In the genomic region with DNA sequence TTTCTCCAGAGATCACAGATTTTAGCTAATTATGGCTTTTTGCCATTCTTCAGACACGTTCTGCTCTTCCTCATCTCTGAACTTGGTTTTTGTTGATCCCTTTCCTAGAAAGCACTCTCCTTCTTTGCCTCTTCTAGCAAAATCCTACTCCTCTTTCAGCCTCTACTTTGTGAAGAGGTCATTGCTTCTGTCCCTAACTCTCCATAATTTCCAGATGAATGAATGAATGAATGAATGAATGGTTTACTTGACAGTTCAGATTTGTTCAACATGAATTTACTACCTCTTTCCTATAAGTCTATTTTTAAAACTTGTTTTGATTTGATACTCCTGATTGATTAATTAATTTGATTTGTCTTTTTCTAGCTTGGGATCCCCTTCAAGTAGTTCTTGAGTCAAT, we compare ENCODE assay signal across 18 cellular contexts.
DNase-seq lines count a peak whose midpoint lies in the region; ATAC-seq and TF ChIP-seq lines count a peak whose summit lies in the region.
"Had no signal": no experiment of that assay in that cellular context is flagged by ENCODE, and none has a peak within 500 bp of the region (broad histone marks: within the 10 kb centered on the region; RNA-seq: fewer than 3 reads in every experiment).

No MANE protein-coding gene starts in this region.

- H3K27ac Mint-ChIP-seq in activated naive CD8-positive, alpha-beta T cell treated with anti-CD3 and anti-CD28 coated beads, Interleukin-2, amount 10 ng/mL, durations not matched to agents 7 days and 5 days = peak overlapping the region; percentile 8
- H3K27ac Mint-ChIP-seq in activated naive CD8-positive, alpha-beta T cell treated with anti-CD3 and anti-CD28 coated beads for 36 hours = no peak overlapping the region
- H3K27ac Mint-ChIP-seq in dendritic cell treated with granulocyte-macrophage colony-stimulating factor and Interleukin-4, amounts not matched to agents 40 ng/mL and 50 ng/mL, for 4 days = peak overlapping the region; percentile 1
- H3K27ac Mint-ChIP-seq: CD4-positive, CD25-positive, alpha-beta regulatory T cell; CD8-positive, alpha-beta T cell; GM23338; H9; HFFc6 had no signal

- H3K9me3 ChIP-seq in HEK293 (ENCODE audit: control insufficient read depth, insufficient read depth, low read depth, low read length) (no peaks in the 10 kb centered on the region), prostate gland (no peaks in the 10 kb centered on the region)
- H3K9me3 ChIP-seq: BE2C, Caco-2 had no signal

- CTCF ChIA-PET in HEK293 (lab: Yijun Ruan, JAX) = interaction anchor here (0.6 to 3.7 kb wide), 20 partner anchors 9 to 425 kb away, joined by 3 to 62 read pairs (median 10); no protein-coding TSS in a partner anchor

- TF ChIP-seq POLR2A in prostate gland (IDR thresholded peaks at IDR 0.05) = no peak

- POLR2A ChIA-PET in activated naive CD8-positive, alpha-beta T cell treated with anti-CD3 and anti-CD28 coated beads, Interleukin-2, amount 10 ng/mL, durations not matched to agents 7 days and 5 days (lab: Charles Lee) = no interaction called here
- POLR2A ChIA-PET in HEK293 (lab: Yijun Ruan, JAX) = no interaction called here

- H3K27me3 Mint-ChIP-seq in activated naive CD8-positive, alpha-beta T cell treated with anti-CD3 and anti-CD28 coated beads, Interleukin-2, amount 10 ng/mL, durations not matched to agents 7 days and 5 days = peaks cover 18% of the 10 kb centered on the region
- H3K27me3 Mint-ChIP-seq in activated naive CD8-positive, alpha-beta T cell treated with anti-CD3 and anti-CD28 coated beads for 36 hours = peaks cover 9% of the 10 kb centered on the region
- no peaks in the 10 kb centered on the region for H3K27me3 Mint-ChIP-seq in dendritic cell treated with granulocyte-macrophage colony-stimulating factor and Interleukin-4, amounts not matched to agents 40 ng/mL and 50 ng/mL, for 4 days

- H3K27me3 ChIP-seq in prostate gland (replicated peaks; ENCODE audit: insufficient read depth) = no peaks in the 10 kb centered on the region
- H3K27me3 ChIP-seq: BE2C had no signal

- intact Hi-C loops in dendritic cell treated with granulocyte-macrophage colony-stimulating factor and Interleukin-4, amounts not matched to agents 40 ng/mL and 50 ng/mL, for 4 days (cut with micrococcal nuclease) = no loop called here
- intact Hi-C loops in prostate gland (cut with DNase I) = no loop called here

- no peak for TF ChIP-seq CTCF in HEK293 (tag by site-specific recombination; IDR thresholded peaks at IDR 0.05)
- TF ChIP-seq CTCF in prostate gland (IDR thresholded peaks at IDR 0.05) = no peak

- H3K4me1 ChIP-seq in HEK293 (ENCODE audit: control insufficient read depth, insufficient read depth, low read length) (peaks cover 14% of the 10 kb centered on the region; the same call in 1 of the 2 replicates), prostate gland (replicated peaks) (no peaks in the 10 kb centered on the region)
- H3K4me1 ChIP-seq: Caco-2 had no signal

- peaks cover 2% of the 10 kb centered on the region for H3K4me1 Mint-ChIP-seq in activated naive CD8-positive, alpha-beta T cell treated with anti-CD3 and anti-CD28 coated beads, Interleukin-2, amount 10 ng/mL, durations not matched to agents 7 days and 5 days
- peaks cover 3% of the 10 kb centered on the region for H3K4me1 Mint-ChIP-seq in activated naive CD8-positive, alpha-beta T cell treated with anti-CD3 and anti-CD28 coated beads for 36 hours
- peaks cover 43% of the 10 kb centered on the region for H3K4me1 Mint-ChIP-seq in dendritic cell treated with granulocyte-macrophage colony-stimulating factor and Interleukin-4, amounts not matched to agents 40 ng/mL and 50 ng/mL, for 4 days (ENCODE audit: low read depth)

- H3K27ac ChIP-seq in HEK293 (ENCODE audit: extremely low read depth, low read depth, low read length) (no peak overlapping the region), prostate gland (no peak overlapping the region)
- H3K27ac ChIP-seq: 22Rv1, C4-2B had no signal

- no peaks in the 10 kb centered on the region for H3K36me3 Mint-ChIP-seq in activated naive CD8-positive, alpha-beta T cell treated with anti-CD3 and anti-CD28 coated beads, Interleukin-2, amount 10 ng/mL, durations not matched to agents 7 days and 5 days
- no peaks in the 10 kb centered on the region for H3K36me3 Mint-ChIP-seq in activated naive CD8-positive, alpha-beta T cell treated with anti-CD3 and anti-CD28 coated beads for 36 hours
- H3K36me3 Mint-ChIP-seq in dendritic cell treated with granulocyte-macrophage colony-stimulating factor and Interleukin-4, amounts not matched to agents 40 ng/mL and 50 ng/mL, for 4 days (ENCODE audit: low read depth) = no peaks in the 10 kb centered on the region
- H3K36me3 Mint-ChIP-seq: CD4-positive, CD25-positive, alpha-beta regulatory T cell; CD8-positive, alpha-beta T cell had no signal

- 73% methylated on average over 1 of the region's 1 CpG for WGBS in prostate gland

- H3K4me3 Mint-ChIP-seq in activated naive CD8-positive, alpha-beta T cell treated with anti-CD3 and anti-CD28 coated beads, Interleukin-2, amount 10 ng/mL, durations not matched to agents 7 days and 5 days = no peak overlapping the region
- H3K4me3 Mint-ChIP-seq in activated naive CD8-positive, alpha-beta T cell treated with anti-CD3 and anti-CD28 coated beads for 36 hours = no peak overlapping the region
- no peak overlapping the region for H3K4me3 Mint-ChIP-seq in dendritic cell treated with granulocyte-macrophage colony-stimulating factor and Interleukin-4, amounts not matched to agents 40 ng/mL and 50 ng/mL, for 4 days
- H3K4me3 Mint-ChIP-seq: CD8-positive, alpha-beta T cell; GM23338; H9 had no signal

- H3K36me3 ChIP-seq in HEK293 (ENCODE audit: control insufficient read depth in 2 of 2, insufficient read depth in 1 of 2, low read length in 2 of 2) (no peaks in the 10 kb centered on the region), prostate gland (no peaks in the 10 kb centered on the region)
- H3K36me3 ChIP-seq: BE2C had no signal

- DNase-seq in activated naive CD8-positive, alpha-beta T cell treated with anti-CD3 and anti-CD28 coated beads, Interleukin-2, amount 10 ng/mL, durations not matched to agents 7 days and 5 days = no peak
- no peak for DNase-seq in activated naive CD8-positive, alpha-beta T cell treated with anti-CD3 and anti-CD28 coated beads for 36 hours
- DNase-seq in prostate gland (ENCODE audit: low spot score) (no peak), EL (no peak)
- DNase-seq: AML-193; Caco-2; CD4-positive, CD25-positive, alpha-beta regulatory T cell; CD8-positive, alpha-beta T cell; GF-D8; H9 had no signal

- ATAC-seq in activated naive CD8-positive, alpha-beta T cell treated with anti-CD3 and anti-CD28 coated beads, Interleukin-2, amount 10 ng/mL, durations not matched to agents 7 days and 5 days (ENCODE audit: low read depth) = no peak
- ATAC-seq in GM19351 (IDR thresholded peaks at IDR 0.05; ENCODE audit: unreplicated experiment) = no peak
- ATAC-seq: CD8-positive, alpha-beta T cell had no signal

- H3K4me3 ChIP-seq in HEK293 (ENCODE audit: low read depth, low read length) = no peak overlapping the region
- no peak overlapping the region for H3K4me3 ChIP-seq in prostate gland
- H3K4me3 ChIP-seq: GM23338 had no signal

- H3K9me3 Mint-ChIP-seq in activated naive CD8-positive, alpha-beta T cell treated with anti-CD3 and anti-CD28 coated beads, Interleukin-2, amount 10 ng/mL, durations not matched to agents 7 days and 5 days = no peaks in the 10 kb centered on the region
- no peaks in the 10 kb centered on the region for H3K9me3 Mint-ChIP-seq in activated naive CD8-positive, alpha-beta T cell treated with anti-CD3 and anti-CD28 coated beads for 36 hours
- no peaks in the 10 kb centered on the region for H3K9me3 Mint-ChIP-seq in dendritic cell treated with granulocyte-macrophage colony-stimulating factor and Interleukin-4, amounts not matched to agents 40 ng/mL and 50 ng/mL, for 4 days
- H3K9me3 Mint-ChIP-seq: CD4-positive, CD25-positive, alpha-beta regulatory T cell; CD8-positive, alpha-beta T cell; GM23338; H9; HFFc6 had no signal

TF ChIP-seq in HEK293, 187 proteins besides CTCF, POLR2A, EP300 and RAD21:
- TF ChIP-seq ZNF24 (tag by site-specific recombination; IDR thresholded peaks at IDR 0.05) (peak; percentile 77), HOXC10 (CRISPR knock-in tag; IDR thresholded peaks at IDR 0.05) (no peak)
